Comparison of ENCODE assay signal across 26 cellular contexts in the genomic region with DNA sequence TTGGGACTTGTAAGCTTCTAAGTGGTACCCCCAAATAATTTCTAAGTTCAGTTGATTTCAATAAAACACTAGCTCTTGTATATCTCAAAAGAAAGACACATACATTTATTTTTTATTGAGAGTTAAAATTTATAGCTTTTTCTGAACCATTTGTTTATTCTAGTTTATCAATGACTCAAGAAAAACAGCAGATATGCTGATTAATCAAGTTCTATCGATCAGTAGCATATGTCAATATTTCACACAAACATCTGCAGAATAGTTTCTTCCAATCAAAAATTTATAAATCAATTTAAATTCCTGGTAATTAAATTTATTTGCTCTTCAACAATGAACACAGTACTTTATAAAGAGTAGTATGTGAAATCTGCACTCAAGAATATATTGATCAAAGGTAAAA. TPM values are rescaled to one million over a fixed set of nuclear protein-coding genes. Genes with fewer than 3 reads are reported as not detected.
DNase-seq lines count a peak whose midpoint lies in the region; ATAC-seq, FAIRE-seq and TF ChIP-seq lines count a peak whose summit lies in the region.
"Had no signal": no experiment of that assay in that cellular context is flagged by ENCODE, and none has a peak within 500 bp of the region (broad histone marks: within the 10 kb centered on the region; RNA-seq: fewer than 3 reads in every experiment).

No MANE protein-coding gene starts in this region.

- H3K4me3 ChIP-seq in cardiac muscle cell, result peak overlapping the region; percentile 98
- no peak overlapping the region for H3K4me3 ChIP-seq in K562
- no peak overlapping the region for H3K4me3 ChIP-seq in mesenchymal stem cell (ENCODE audit: insufficient read depth in 1 of 2, low read depth in 1 of 2, low read length in 2 of 2)
- H3K4me3 ChIP-seq in SK-N-SH (ENCODE audit: low read depth in 2 of 2, low read length in 1 of 2), result no peak overlapping the region
- H3K4me3 ChIP-seq: ovary had no signal

- TF ChIP-seq RAD21 in K562 (CRISPR knock-in tag; conservative IDR thresholded peaks at IDR 0.05 in 1 of 2, IDR thresholded peaks at IDR 0.05 in 1 of 2) (no peak), SK-N-SH (IDR thresholded peaks at IDR 0.05; ENCODE audit: low read length) (no peak)

- in situ Hi-C loops in K562 (cut with MboI), result no loop called here

- ATAC-seq in Right ventricle myocardium inferior (no peak), K562 (no peak), GM21423 (IDR thresholded peaks at IDR 0.05; ENCODE audit: unreplicated experiment) (no peak), GM21619 (IDR thresholded peaks at IDR 0.05; ENCODE audit: unreplicated experiment) (no peak)
- ATAC-seq: activated CD8-positive, alpha-beta T cell treated with anti-CD3 and anti-CD28 coated beads, Interleukin-2, amount 10 ng/mL, durations not matched to agents 7 days and 5 days; HCT116; naive thymus-derived CD4-positive, alpha-beta T cell had no signal

- no peak overlapping the region for H2AK5ac ChIP-seq in mesenchymal stem cell (ENCODE audit: low read length, severe bottlenecking)

- TF ChIP-seq CTCF in cardiac muscle cell (IDR thresholded peaks at IDR 0.05; ENCODE audit: low read depth, low read length), result no peak
- TF ChIP-seq CTCF in K562 (IDR thresholded peaks at IDR 0.05 in 2 of 3, conservative IDR thresholded peaks at IDR 0.05 in 1 of 3; ENCODE audit: insufficient read depth in 2 of 3, low read depth in 1 of 3, low read length in 3 of 3), result no peak
- no peak for TF ChIP-seq CTCF in SK-N-SH (IDR thresholded peaks at IDR 0.05)

- H3K79me2 ChIP-seq in K562 (ENCODE audit: control insufficient read depth, insufficient read depth, low read length), result no peaks in the 10 kb centered on the region
- peaks cover 23% of the 10 kb centered on the region; the same call in 1 of the 2 replicates for H3K79me2 ChIP-seq in SK-N-SH (ENCODE audit: insufficient read depth)

- H3K4me2 ChIP-seq in K562 (ENCODE audit: insufficient read depth, low read length), result no peak overlapping the region
- no peak overlapping the region for H3K4me2 ChIP-seq in mesenchymal stem cell (ENCODE audit: low read length, poor library complexity, severe bottlenecking)
- H3K4me2 ChIP-seq in SK-N-SH, result no peak overlapping the region

- peaks cover 55% of the 10 kb centered on the region for H3K4me1 ChIP-seq in cardiac muscle cell (ENCODE audit: low read depth)
- no peaks in the 10 kb centered on the region for H3K4me1 ChIP-seq in K562 (replicated peaks in 1 of 2; ENCODE audit: control insufficient read depth in 2 of 2, insufficient read depth in 2 of 2, low read length in 2 of 2)
- H3K4me1 ChIP-seq in mesenchymal stem cell (ENCODE audit: control insufficient read depth, insufficient read depth, low read depth, low read length), result no peaks in the 10 kb centered on the region
- peaks cover 0 to 6% of the 10 kb centered on the region in 2 experiments; a peak in 2 of 4 replicates for H3K4me1 ChIP-seq in SK-N-SH (ENCODE audit: control insufficient read depth in 1 of 2, insufficient read depth in 2 of 2, low read depth in 1 of 2, low read length in 1 of 2)

- no peak overlapping the region for H2BK5ac ChIP-seq in mesenchymal stem cell (ENCODE audit: low read depth, low read length, poor library complexity, severe bottlenecking)

- H3K23ac ChIP-seq in mesenchymal stem cell (ENCODE audit: low read length in 2 of 2), result no peak overlapping the region

- no peak overlapping the region for H3K9ac ChIP-seq in K562 (ENCODE audit: insufficient read depth in 1 of 2, low read depth in 2 of 2, low read length in 2 of 2)
- H3K9ac ChIP-seq in mesenchymal stem cell (ENCODE audit: low read length), result peak overlapping the region; percentile 91
- H3K9ac ChIP-seq in SK-N-SH, result no peak overlapping the region

- H3K9me2 ChIP-seq in SK-N-SH, result no peaks in the 10 kb centered on the region

- no peak for TF ChIP-seq EP300 in K562 (IDR thresholded peaks at IDR 0.05; ENCODE audit: low read length)
- no peak for TF ChIP-seq EP300 in SK-N-SH (IDR thresholded peaks at IDR 0.05; ENCODE audit: borderline replicate concordance in 1 of 2, low read depth in 1 of 2, low read length in 1 of 2)

- H4K20me1 ChIP-seq in K562 (replicated peaks; ENCODE audit: control insufficient read depth, insufficient read depth, low read length) (no peaks in the 10 kb centered on the region), SK-N-SH (ENCODE audit: insufficient read depth) (no peaks in the 10 kb centered on the region)

- intact Hi-C loops in Right ventricle myocardium inferior (cut with DNase I), result loop anchor here (5.0 kb wide), 3 partner anchors 73 to 238 kb away; no protein-coding TSS in a partner anchor
- intact Hi-C loops in K562 (cut with micrococcal nuclease), result no loop called here

- no peak for TF ChIP-seq POLR2A in K562 (conservative IDR thresholded peaks at IDR 0.05)

- peaks cover 6% of the 10 kb centered on the region for H3F3A ChIP-seq in SK-N-SH (replicated peaks; ENCODE audit: insufficient read depth)

- no TSS peak for BruUV-seq in K562 (replicated peaks; lab: Mats Ljungman, UMichigan)

- H3K9me3 ChIP-seq in cardiac muscle cell (ENCODE audit: low read depth), result no peaks in the 10 kb centered on the region
- H3K9me3 ChIP-seq in K562 (replicated peaks; ENCODE audit: control insufficient read depth, insufficient read depth, low read depth, low read length), result no peaks in the 10 kb centered on the region
- no peaks in the 10 kb centered on the region for H3K9me3 ChIP-seq in mesenchymal stem cell (ENCODE audit: control insufficient read depth, low read length)
- H3K9me3 ChIP-seq in SK-N-SH, result no peaks in the 10 kb centered on the region
- H3K9me3 ChIP-seq: ovary had no signal

- no peak overlapping the region for H2BK120ac ChIP-seq in mesenchymal stem cell (ENCODE audit: low read depth, low read length)

- no peaks in the 10 kb centered on the region for H3K9me1 ChIP-seq in K562 (ENCODE audit: control insufficient read depth, insufficient read depth, low read length)

- 0% methylated on average over 1 of the region's 1 CpG for WGBS in K562 (ENCODE audit: insufficient coverage, low coverage, missing lambda C conversion rate)
- WGBS in mesenchymal stem cell, result no CpG with 5 or more reads among the region's 1 CpG
- WGBS in SK-N-SH (ENCODE audit: low lambda C conversion rate), result 97% methylated on average over 1 of the region's 1 CpG

- no peak overlapping the region for H3K4ac ChIP-seq in mesenchymal stem cell (ENCODE audit: low read depth in 1 of 2, low read length in 2 of 2)

- peak overlapping the region; percentile 100 for H3K27ac ChIP-seq in cardiac muscle cell
- H3K27ac ChIP-seq in K562 (ENCODE audit: extremely low read depth, low read depth, low read length), result no peak overlapping the region
- no peak overlapping the region for H3K27ac ChIP-seq in mesenchymal stem cell (ENCODE audit: low read length, poor library complexity, severe bottlenecking)
- peak overlapping the region; percentile 9 for H3K27ac ChIP-seq in temporal lobe (ENCODE audit: low read depth, low read length)
- no peak overlapping the region; a peak in 1 of 4 replicates for H3K27ac ChIP-seq in SK-N-SH (ENCODE audit: low read depth in 2 of 2, low read length in 1 of 2)

- CTCF ChIA-PET in K562 (lab: Yijun Ruan, JAX; ENCODE audit: low intra/inter-chr PET ratio) (no interaction called here), SK-N-SH (lab: Yijun Ruan, JAX) (interaction anchor here (1.3 kb wide), 1 partner anchor 113 kb away, joined by 3 read pairs; no protein-coding TSS in a partner anchor)

- H3K36me3 ChIP-seq in cardiac muscle cell, result no peaks in the 10 kb centered on the region
- H3K36me3 ChIP-seq in K562 (ENCODE audit: control insufficient read depth, insufficient read depth, low read length), result no peaks in the 10 kb centered on the region
- H3K36me3 ChIP-seq in mesenchymal stem cell (ENCODE audit: control insufficient read depth in 1 of 2, insufficient read depth in 2 of 2, low read depth in 1 of 2, low read length in 2 of 2), result no peaks in the 10 kb centered on the region
- no peaks in the 10 kb centered on the region for H3K36me3 ChIP-seq in SK-N-SH (replicated peaks in 1 of 2; ENCODE audit: control insufficient read depth in 1 of 2, insufficient read depth in 2 of 2, low read length in 1 of 2)
- H3K36me3 ChIP-seq: ovary had no signal

- H2AFZ ChIP-seq in K562 (ENCODE audit: low read depth, low read length), result no peak overlapping the region
- no peak overlapping the region for H2AFZ ChIP-seq in mesenchymal stem cell (ENCODE audit: low read depth, low read length)
- no peak overlapping the region for H2AFZ ChIP-seq in SK-N-SH (ENCODE audit: low read depth)

- no peak overlapping the region for H2BK12ac ChIP-seq in mesenchymal stem cell (ENCODE audit: low read length in 2 of 2)

- H3K18ac ChIP-seq in mesenchymal stem cell (ENCODE audit: low read depth in 1 of 2, low read length in 2 of 2), result no peak overlapping the region

- no peak for DNase-seq in cardiac muscle cell (ENCODE audit: low read depth in 1 of 2, low spot score in 1 of 2)
- no peak for DNase-seq in Right ventricle myocardium inferior (ENCODE audit: missing footprints)
- DNase-seq in K562 (ENCODE audit: extremely low read depth in 1 of 4, low spot score in 3 of 4), result no peak
- DNase-seq in mesenchymal stem cell, result no peak
- no peak for DNase-seq in SK-N-SH
- DNase-seq: 8988T; activated CD8-positive, alpha-beta T cell treated with anti-CD3 and anti-CD28 coated beads, Interleukin-2, amount 10 ng/mL, durations not matched to agents 7 days and 5 days; activated effector memory CD4-positive, alpha-beta T cell treated with Interleukin-2 at 50 U/mL for 16 hours; activated naive CD8-positive, alpha-beta T cell treated with anti-CD3 and anti-CD28 coated beads for 36 hours; activated T-cell treated with anti-CD3 and anti-CD28 coated beads for 4 hours; CD4-positive, CD25-positive, alpha-beta regulatory T cell; effector CD8-positive, alpha-beta T cell; foreskin fibroblast; Karpas-422; naive thymus-derived CD4-positive, alpha-beta T cell; NCI-H1436; NCI-H345; NCI-H774; ovary; RPMI8226; stimulated activated naive CD4-positive, alpha-beta T cell; T-helper 2 cell had no signal

- POLR2A ChIA-PET in K562 (lab: Yijun Ruan, JAX), result no interaction called here
- POLR2A ChIA-PET in SK-N-SH (lab: Yijun Ruan, JAX), result no interaction called here

- H2BK15ac ChIP-seq in mesenchymal stem cell (ENCODE audit: low read depth, poor library complexity, severe bottlenecking), result no peak overlapping the region

- H3K79me1 ChIP-seq in mesenchymal stem cell (replicated peaks; ENCODE audit: low read length, poor library complexity, severe bottlenecking), result no peaks in the 10 kb centered on the region

- H3K14ac ChIP-seq in mesenchymal stem cell (ENCODE audit: low read length in 2 of 2), result no peak overlapping the region

- no peak overlapping the region for H4K91ac ChIP-seq in mesenchymal stem cell (ENCODE audit: low read length)

- FAIRE-seq in K562 (lab: Jason Lieb, UNC), result no peak

- H3K27me3 ChIP-seq in cardiac muscle cell (no peaks in the 10 kb centered on the region), K562 (ENCODE audit: control insufficient read depth in 2 of 2, insufficient read depth in 2 of 2, low read length in 2 of 2) (no peaks in the 10 kb centered on the region), mesenchymal stem cell (ENCODE audit: control insufficient read depth in 1 of 2, insufficient read depth in 1 of 2, low read length in 2 of 2) (no peaks in the 10 kb centered on the region), SK-N-SH (ENCODE audit: insufficient read depth) (no peaks in the 10 kb centered on the region)
- H3K27me3 ChIP-seq: ovary had no signal

- H4K8ac ChIP-seq in mesenchymal stem cell (ENCODE audit: low read length), result no peak overlapping the region

RNA-seq across cellular contexts. Expression of gene FIGN, which starts 5.3 kb away (rescaled TPM):
- total RNA-seq in cardiac muscle cell, result 23.1 and 51.0 TPM in 2 replicates
- polyA plus RNA-seq in cardiac muscle cell, result 12.6 and 26.8 TPM in 2 replicates
- 16.7 TPM for total RNA-seq in Right ventricle myocardium inferior
- not detected in 2 replicates for total RNA-seq in K562 (2011; cell fraction: chromatin; rRNA removed; ENCODE audit: low replicate concordance)
- not detected in 2 replicates for total RNA-seq in K562 (2011; cell fraction: nucleolus; rRNA removed)
- total RNA-seq in K562 (2011; cell fraction: nucleoplasm; rRNA removed), result not detected in 2 replicates
- not detected in 2 replicates for total RNA-seq in K562 (2014; rRNA removed)
- not detected in 2 replicates for total RNA-seq in K562 (2014; rRNA removed; fragmentation: Illumina TruSeq; extraction: Trizol)
- not detected in 2 replicates for total RNA-seq in K562 (2015; rRNA removed; fragmentation: Illumina TruSeq; extraction: Trizol)
- 0.02 TPM in 2 replicates for total RNA-seq in K562 (2021)
- not detected in 2 replicates for polyA plus RNA-seq in K562 (2011; rRNA removed)
- polyA plus RNA-seq in K562 (2011; cell fraction: cytosol; rRNA removed), result not detected in 2 replicates
- polyA plus RNA-seq in K562 (2011; cell fraction: nucleus; rRNA removed), result not detected in 2 replicates
- polyA plus RNA-seq in K562 (2012), result not detected in 2 replicates
- not detected in 2 replicates for polyA plus RNA-seq in K562 (2014; fragmentation: Illumina TruSeq; extraction: Trizol)
- not detected for polyA plus RNA-seq in K562 (2014; fragmentation: Nextera tagmentation; extraction: Ambion mirVana)
- not detected in 2 replicates for polyA plus RNA-seq in K562 (2014; rRNA removed)
- polyA minus RNA-seq in K562 (2011; rRNA and poly(A)+ RNA removed), result not detected in 2 replicates
- not detected in 2 replicates for polyA minus RNA-seq in K562 (2011; cell fraction: cytosol; rRNA and poly(A)+ RNA removed)
- polyA minus RNA-seq in K562 (2011; cell fraction: nucleus; rRNA and poly(A)+ RNA removed), result not detected in 2 replicates
- polyA plus RNA-seq in mesenchymal stem cell (2013, experiment 1 of 2), result 6.1 TPM
- 5.7 TPM for polyA plus RNA-seq in mesenchymal stem cell (2013, experiment 2 of 2)
- total RNA-seq in temporal lobe, result 3.7 TPM
- 0.74 and 0.75 TPM in 2 replicates for polyA plus RNA-seq in SK-N-SH (2012; rRNA removed)
- 0.56 and 0.63 TPM in 2 replicates for polyA plus RNA-seq in SK-N-SH (2012; cell fraction: cytosol; rRNA removed)
- polyA plus RNA-seq in SK-N-SH (2012; cell fraction: nucleus; rRNA removed), result 0.83 and 2.0 TPM in 2 replicates
- total RNA-seq: activated CD8-positive, alpha-beta T cell treated with anti-CD3 and anti-CD28 coated beads, Interleukin-2, amount 10 ng/mL, durations not matched to agents 7 days and 5 days; activated naive CD8-positive, alpha-beta T cell treated with anti-CD3 and anti-CD28 coated beads for 36 hours; CD4-positive, CD25-positive, alpha-beta regulatory T cell had no signal
- polyA plus RNA-seq: CD4-positive, CD25-positive, alpha-beta regulatory T cell; naive thymus-derived CD4-positive, alpha-beta T cell had no signal

Comparison
In these comparisons a context has a peak if more than half of its experiments do, and no peak if none do; other contexts are left out.
1. H3K27ac ChIP-seq: peak in cardiac muscle cell (single experiment) and temporal lobe (single experiment); none in K562 (single experiment), mesenchymal stem cell (single experiment) and SK-N-SH (0 of 2).